Comparison of ENCODE assay signal across 27 cellular contexts in genomic region chr7:36217211-36217960, GRCh38.
DNase-seq lines count a peak whose midpoint lies in the region; ATAC-seq and TF ChIP-seq lines count a peak whose summit lies in the region.
"Had no signal": no experiment of that assay in that cellular context is flagged by ENCODE, and none has a peak within 500 bp of the region (broad histone marks: within the 10 kb centered on the region; RNA-seq: fewer than 3 reads in every experiment).

No MANE protein-coding gene starts in this region.

- no peaks in the 10 kb centered on the region for H4K20me1 ChIP-seq in DND-41 (ENCODE audit: insufficient read depth, low read length)
- no peaks in the 10 kb centered on the region; the same call in 1 of the 2 replicates for H4K20me1 ChIP-seq in SU-DHL-6 (ENCODE audit: low read depth, low read length)

- H3K27ac ChIP-seq in DND-41 (ENCODE audit: low read length) (no peak overlapping the region), HEK293 (ENCODE audit: extremely low read depth, low read depth, low read length) (no peak overlapping the region), SU-DHL-6 (ENCODE audit: low read depth, low read length) (peak overlapping the region; percentile 46), right lobe of liver (no peak overlapping the region), heart left ventricle (no peak overlapping the region)
- H3K27ac ChIP-seq: coronary artery had no signal

- CTCF ChIA-PET in HEK293 (lab: Yijun Ruan, JAX), result interaction anchor here (0.6 to 2.0 kb wide), 2 partner anchors 21 to 102 kb away, joined by 3 to 7 read pairs; no protein-coding TSS in a partner anchor

- H3K36me3 ChIP-seq in DND-41 (ENCODE audit: insufficient read depth, low read length) (no peaks in the 10 kb centered on the region), HEK293 (ENCODE audit: control insufficient read depth in 2 of 2, insufficient read depth in 1 of 2, low read length in 2 of 2) (no peaks in the 10 kb centered on the region), SU-DHL-6 (ENCODE audit: low read length) (peaks cover 19% of the 10 kb centered on the region), right lobe of liver (no peaks in the 10 kb centered on the region), heart left ventricle (no peaks in the 10 kb centered on the region)

- no peak overlapping the region for H3K9ac ChIP-seq in DND-41 (ENCODE audit: low read depth, low read length)
- H3K9ac ChIP-seq in SU-DHL-6 (ENCODE audit: low read length), result no peak overlapping the region

- H3K4me3 ChIP-seq in DND-41 (ENCODE audit: low read depth in 1 of 2, low read length in 2 of 2) (no peak overlapping the region), HEK293 (ENCODE audit: low read depth, low read length) (no peak overlapping the region), SU-DHL-6 (ENCODE audit: insufficient read depth, low read length, poor library complexity, severe bottlenecking) (no peak overlapping the region), right lobe of liver (no peak overlapping the region), heart left ventricle (no peak overlapping the region)
- H3K4me3 ChIP-seq: coronary artery had no signal

- POLR2A ChIA-PET in HEK293 (lab: Yijun Ruan, JAX), result no interaction called here

- H3K9me3 ChIP-seq in DND-41 (ENCODE audit: insufficient read depth, low read length, severe bottlenecking) (no peaks in the 10 kb centered on the region), HEK293 (ENCODE audit: control insufficient read depth, insufficient read depth, low read depth, low read length) (no peaks in the 10 kb centered on the region), SU-DHL-6 (ENCODE audit: insufficient read depth, low read length) (no peaks in the 10 kb centered on the region), right lobe of liver (no peaks in the 10 kb centered on the region), heart left ventricle (no peaks in the 10 kb centered on the region)

- 0 out of 2 replicates have a peak, but pooled peaks cover 6% of the 10 kb centered on the region for H3F3A ChIP-seq in SU-DHL-6 (ENCODE audit: insufficient read depth)

- intact Hi-C loops in right lobe of liver (cut with DNase I) (no loop called here), heart left ventricle (cut with DNase I) (no loop called here)

- H3K4me1 ChIP-seq in DND-41 (ENCODE audit: insufficient read depth, low read length) (no peaks in the 10 kb centered on the region), HEK293 (ENCODE audit: control insufficient read depth, insufficient read depth, low read length) (no peaks in the 10 kb centered on the region), right lobe of liver (peaks cover 0 to 12% (median 5%) of the 10 kb centered on the region in 4 donors), heart left ventricle (peaks cover 0 to 18% (median 9%) of the 10 kb centered on the region in 12 donors)

- ATAC-seq in DND-41 (ENCODE audit: insufficient read depth, low read depth) (no peak), right lobe of liver (peak in 3 of 4 donors; percentile 34 to 50 (median 40)), GM18867 (IDR thresholded peaks at IDR 0.05; ENCODE audit: unreplicated experiment) (no peak), heart left ventricle (no peak)
- ATAC-seq: effector memory CD8-positive, alpha-beta T cell; left ventricle myocardium superior; naive thymus-derived CD4-positive, alpha-beta T cell; stimulated activated effector memory CD8-positive, alpha-beta T cell treated with anti-CD3 and anti-CD28 coated beads, Interleukin-12 subunit alpha, Interleukin-12 subunit beta, amount 100 ng/mL, for 72 hours had no signal

- no peak overlapping the region for H3K4me2 ChIP-seq in DND-41 (ENCODE audit: insufficient read depth, low read length)
- peak overlapping the region; percentile 15 for H3K4me2 ChIP-seq in SU-DHL-6 (ENCODE audit: low read depth, low read length, poor library complexity, severe bottlenecking)

- no peak for TF ChIP-seq POLR2A in right lobe of liver (IDR thresholded peaks at IDR 0.05)
- TF ChIP-seq POLR2A in heart left ventricle (IDR thresholded peaks at IDR 0.05), result no peak

- H3K27me3 ChIP-seq in DND-41 (ENCODE audit: insufficient read depth, low read length, poor library complexity), result no peaks in the 10 kb centered on the region
- H3K27me3 ChIP-seq in SU-DHL-6 (ENCODE audit: low read length), result no peaks in the 10 kb centered on the region
- H3K27me3 ChIP-seq in right lobe of liver, result no peaks in the 10 kb centered on the region
- no peaks in the 10 kb centered on the region for H3K27me3 ChIP-seq in heart left ventricle

- no peak for TF ChIP-seq CTCF in DND-41 (IDR thresholded peaks at IDR 0.05; ENCODE audit: borderline replicate concordance, extremely low read depth, low read length, poor library complexity, severe bottlenecking)
- TF ChIP-seq CTCF in HEK293 (tag by site-specific recombination; IDR thresholded peaks at IDR 0.05), result no peak
- TF ChIP-seq CTCF in SU-DHL-6 (IDR thresholded peaks at IDR 0.05; ENCODE audit: insufficient read depth, low read length, poor library complexity, severe bottlenecking), result no peak
- TF ChIP-seq CTCF in right lobe of liver (IDR thresholded peaks at IDR 0.05), result no peak
- no peak for TF ChIP-seq CTCF in heart left ventricle (IDR thresholded peaks at IDR 0.05)

- H3K79me2 ChIP-seq in DND-41 (ENCODE audit: insufficient read depth, low read length) (no peaks in the 10 kb centered on the region), SU-DHL-6 (ENCODE audit: insufficient read depth, low read length) (peaks cover 99% of the 10 kb centered on the region)

- peak; percentile 27 for DNase-seq in DND-41
- no peak for DNase-seq in right lobe of liver
- DNase-seq in effector CD8-positive, alpha-beta T cell (lab: John Stamatoyannopoulos, UW), result no peak
- DNase-seq in heart left ventricle, result no peak
- DNase-seq in LoVo (ENCODE audit: low spot score), result no peak
- DNase-seq: activated CD4-positive, alpha-beta memory T cell treated with anti-CD3 and anti-CD28 coated beads, Interleukin-2, amount 10 ng/mL, durations not matched to agents 7 days and 5 days; activated CD8-positive, alpha-beta memory T cell treated with anti-CD3 and anti-CD28 coated beads, Interleukin-2, amount 50 U/mL, for 4 hours; activated naive CD4-positive, alpha-beta T cell treated with Interleukin-2 at 50 U/mL for 16 hours; caudate nucleus; DMS 273 treated with DMSO at 0.1 percent for 48 hours; effector memory CD8-positive, alpha-beta T cell; islet precursor cell; KG1; left ventricle myocardium superior; midbrain; naive thymus-derived CD4-positive, alpha-beta T cell; NCI-H446 treated with DMSO at 0.1 percent for 48 hours; NCI-H82; nucleus accumbens; stimulated activated CD4-positive, alpha-beta T cell treated with anti-CD3 and anti-CD28 coated beads, Interleukin-4, amount 100 ng/mL, for 4 hours; substantia nigra; trophoblast cell had no signal

- 94% methylated on average over 3 of the region's 4 CpGs for WGBS in right lobe of liver (ENCODE audit: insufficient coverage, low coverage, low lambda C conversion rate, missing lambda C conversion rate)
- 91 to 96% (median 94%) methylated on average over 4 of the region's 4 CpGs for WGBS in heart left ventricle, 4 donors

- no peak overlapping the region for H2AFZ ChIP-seq in DND-41 (ENCODE audit: low read depth, low read length)
- no peak overlapping the region for H2AFZ ChIP-seq in SU-DHL-6 (ENCODE audit: low read depth, low read length, severe bottlenecking)

- H3K9me2 ChIP-seq in SU-DHL-6 (replicated peaks; ENCODE audit: insufficient read depth, low read length), result no peaks in the 10 kb centered on the region

TF ChIP-seq in HEK293, 187 proteins besides CTCF, POLR2A, EP300 and RAD21:
- TF ChIP-seq REPIN1 (tag by site-specific recombination; IDR thresholded peaks at IDR 0.05; ENCODE audit: low read depth), result no peak
- TF ChIP-seq ZNF560 (tag by site-specific recombination; IDR thresholded peaks at IDR 0.05; ENCODE audit: borderline replicate concordance), result no peak
- no peak for TF ChIP-seq ZNF692 (tag by site-specific recombination; IDR thresholded peaks at IDR 0.05)
- TF ChIP-seq PRDM1 (tag by site-specific recombination; IDR thresholded peaks at IDR 0.05), result peak; percentile 31; the same call in 1 of the 2 replicates
TF ChIP-seq in HEK293: peak in this region for 1.

Comparison
In these comparisons a context has a peak if more than half of its experiments do, and no peak if none do; other contexts are left out.
1. ATAC-seq: peak in right lobe of liver (3 of 4); none in DND-41 (single experiment), GM18867 (single experiment) and heart left ventricle (0 of 4).